ENCODE assay signal across 1 cellular context in the genomic region with DNA sequence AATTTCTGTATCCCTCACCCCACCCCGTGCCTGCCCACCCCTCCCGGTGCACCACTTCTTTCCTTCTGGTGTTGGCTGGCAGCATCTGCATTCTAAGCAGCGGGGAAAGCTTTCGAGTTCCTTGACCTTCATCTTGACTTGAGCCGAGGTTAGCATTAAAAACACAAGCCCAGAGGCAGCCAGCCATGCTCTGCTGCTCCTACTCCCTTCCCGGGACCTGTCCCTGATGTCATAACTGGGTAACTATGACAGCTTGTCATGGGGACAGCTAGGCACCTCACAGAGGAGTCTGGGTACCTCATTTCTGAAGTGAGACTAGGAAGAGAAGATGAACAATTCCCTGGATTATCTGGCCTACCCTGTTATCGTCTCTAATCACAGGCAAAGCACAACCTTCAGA.
TF ChIP-seq lines count a peak whose summit lies in the region.

A gene (plus strand): TSS at position 301 of the 400 bp plus-strand sequence. CDS start 28 bp downstream, at position 329.

TF ChIP-seq in IMR-90, 13 proteins besides CTCF, POLR2A, EP300 and RAD21:
- TF ChIP-seq MAFK (IDR thresholded peaks at IDR 0.05; ENCODE audit: low read depth, low read length) = no peak
- TF ChIP-seq CEBPB (IDR thresholded peaks at IDR 0.05; ENCODE audit: low read depth, low read length) = no peak
- TF ChIP-seq RFX5 (IDR thresholded peaks at IDR 0.05; ENCODE audit: low read depth, low read length) = no peak
